ENCODE assay signal across 11 cellular contexts in genomic region chr2:19350678-19351401, GRCh38. TPM values are rescaled to one million over a fixed set of nuclear protein-coding genes. Genes with fewer than 3 reads are reported as not detected.
DNase-seq lines count a peak whose midpoint lies in the region; ATAC-seq, FAIRE-seq and TF ChIP-seq lines count a peak whose summit lies in the region.
"Had no signal": no experiment of that assay in that cellular context is flagged by ENCODE, and none has a peak within 500 bp of the region (broad histone marks: within the 10 kb centered on the region; RNA-seq: fewer than 3 reads in every experiment).

No MANE protein-coding gene starts in this region.

- H3K4me2 ChIP-seq in K562 (ENCODE audit: insufficient read depth, low read length): no peak overlapping the region

- no peak for TF ChIP-seq RAD21 in K562 (CRISPR knock-in tag; conservative IDR thresholded peaks at IDR 0.05 in 1 of 2, IDR thresholded peaks at IDR 0.05 in 1 of 2)

- H3K27me3 Mint-ChIP-seq in naive B cell: peaks cover 56 to 76% (median 64%) of the 10 kb centered on the region in 3 donors

- peak overlapping the region in 1 of 2 experiments; percentile 76; a peak in 2 of 4 replicates for H3K9ac ChIP-seq in K562 (ENCODE audit: insufficient read depth in 1 of 2, low read depth in 2 of 2, low read length in 2 of 2)

- peaks cover 24 to 64% (median 47%) of the 10 kb centered on the region in 3 donors for H3K4me1 Mint-ChIP-seq in naive B cell

- BruUV-seq in K562 (replicated peaks; lab: Mats Ljungman, UMichigan): no TSS peak

- H3K4me1 ChIP-seq in left ventricle myocardium inferior (peaks cover 35% of the 10 kb centered on the region), K562 (replicated peaks in 1 of 2; ENCODE audit: control insufficient read depth in 2 of 2, insufficient read depth in 2 of 2, low read length in 2 of 2) (peaks cover 0 to 17% of the 10 kb centered on the region in 2 experiments; a peak in 3 of 5 replicates), upper lobe of right lung (peaks cover 8% of the 10 kb centered on the region)

- H3K4me3 ChIP-seq in left ventricle myocardium inferior (peak overlapping the region; percentile 57), K562 (peak overlapping the region; percentile 7; the same call in 1 of the 2 replicates), upper lobe of right lung (peak overlapping the region; percentile 6)
- H3K4me3 ChIP-seq: SJSA1 had no signal

- H3K27me3 ChIP-seq in left ventricle myocardium inferior (ENCODE audit: low read depth): peaks cover 53% of the 10 kb centered on the region
- peaks cover 29 to 61% of the 10 kb centered on the region in 2 experiments; a peak in 4 of 5 replicates for H3K27me3 ChIP-seq in K562 (ENCODE audit: control insufficient read depth in 2 of 2, insufficient read depth in 2 of 2, low read length in 2 of 2)
- H3K27me3 ChIP-seq in upper lobe of right lung: peaks cover 50% of the 10 kb centered on the region
- H3K27me3 ChIP-seq: SJSA1 had no signal

- H3K9me1 ChIP-seq in K562 (ENCODE audit: control insufficient read depth, insufficient read depth, low read length): no peaks in the 10 kb centered on the region

- H3K27ac ChIP-seq in left ventricle myocardium inferior (replicated peaks) (peak overlapping the region; percentile 45), K562 (ENCODE audit: extremely low read depth, low read depth, low read length) (no peak overlapping the region), upper lobe of right lung (no peak overlapping the region)
- H3K27ac ChIP-seq: SJSA1 had no signal

- H3K36me3 Mint-ChIP-seq in naive B cell: peaks cover 0 to 6% of the 10 kb centered on the region in 2 donors

- peaks cover 11% of the 10 kb centered on the region; the same call in 2 of the 3 replicates for H3K79me2 ChIP-seq in K562 (ENCODE audit: control insufficient read depth, insufficient read depth, low read length)

- in situ Hi-C loops in K562 (cut with MboI): loop anchor here (10.0 to 25.0 kb wide), 2 partner anchors 514 to 914 kb away; no protein-coding TSS in a partner anchor

- intact Hi-C loops in left ventricle myocardium inferior (cut with micrococcal nuclease): no loop called here
- intact Hi-C loops in Right ventricle myocardium inferior (cut with DNase I): loop anchor here (5.0 to 10.0 kb wide), 2 partner anchors 511 to 916 kb away; no protein-coding TSS in a partner anchor
- intact Hi-C loops in K562 (cut with micrococcal nuclease): no loop called here
- intact Hi-C loops in upper lobe of right lung (cut with DNase I): loop anchor here (10.0 kb wide), 2 partner anchors 514 to 606 kb away; no protein-coding TSS in a partner anchor

- peaks cover 17% of the 10 kb centered on the region for H3K36me3 ChIP-seq in left ventricle myocardium inferior
- no peaks in the 10 kb centered on the region for H3K36me3 ChIP-seq in K562 (ENCODE audit: control insufficient read depth, insufficient read depth, low read length)
- no peaks in the 10 kb centered on the region for H3K36me3 ChIP-seq in upper lobe of right lung

- no peak for DNase-seq in left ventricle myocardium inferior
- DNase-seq in Right ventricle myocardium inferior (ENCODE audit: missing footprints): no peak
- DNase-seq in K562 (ENCODE audit: extremely low read depth in 1 of 4, low spot score in 3 of 4): no peak
- no peak for DNase-seq in naive B cell
- DNase-seq in upper lobe of right lung: no peak
- no peak for DNase-seq in 8988T
- no peak for DNase-seq in NCI-H2081 (lab: John Stamatoyannopoulos, UW)

- no peaks in the 10 kb centered on the region for H3K9me3 ChIP-seq in left ventricle myocardium inferior (replicated peaks)
- no peaks in the 10 kb centered on the region for H3K9me3 ChIP-seq in K562 (replicated peaks; ENCODE audit: control insufficient read depth, insufficient read depth, low read depth, low read length)
- no peaks in the 10 kb centered on the region for H3K9me3 ChIP-seq in upper lobe of right lung
- H3K9me3 ChIP-seq: SJSA1 had no signal

- TF ChIP-seq EP300 in K562 (IDR thresholded peaks at IDR 0.05; ENCODE audit: low read length): no peak

- FAIRE-seq in K562 (lab: Jason Lieb, UNC): no peak
- FAIRE-seq: GM18507 had no signal

- no peak for ATAC-seq in Right ventricle myocardium inferior
- no peak for ATAC-seq in K562
- ATAC-seq in naive B cell (ENCODE audit: low read depth in 2 of 2): no peak
- ATAC-seq in upper lobe of right lung: no peak
- ATAC-seq in GM18907 (IDR thresholded peaks at IDR 0.05; ENCODE audit: unreplicated experiment): no peak
- ATAC-seq: esophagus mucosa had no signal

- H3K4me3 Mint-ChIP-seq in naive B cell: peak overlapping the region; percentile 63 to 89 (median 78)

- 6% methylated on average over 22 of the region's 30 CpGs for WGBS in K562 (ENCODE audit: insufficient coverage, low coverage, missing lambda C conversion rate)

- H3K27ac Mint-ChIP-seq in naive B cell: peak overlapping the region in 2 of 6 donors; percentile 72 to 88

- no peak for TF ChIP-seq POLR2A in K562 (conservative IDR thresholded peaks at IDR 0.05)

- H2AFZ ChIP-seq in K562 (ENCODE audit: low read depth, low read length): no peak overlapping the region

- CTCF ChIA-PET in K562 (lab: Yijun Ruan, JAX; ENCODE audit: low intra/inter-chr PET ratio): interaction anchor here (0.5 to 1.0 kb wide), 3 partner anchors 12 to 830 kb away, joined by 3 to 4 read pairs (median 3); no protein-coding TSS in a partner anchor

- TF ChIP-seq CTCF in left ventricle myocardium inferior (IDR thresholded peaks at IDR 0.05; ENCODE audit: borderline replicate concordance) (no peak), K562 (IDR thresholded peaks at IDR 0.05 in 2 of 3, conservative IDR thresholded peaks at IDR 0.05 in 1 of 3; ENCODE audit: insufficient read depth in 2 of 3, low read depth in 1 of 3, low read length in 3 of 3) (no peak), upper lobe of right lung (IDR thresholded peaks at IDR 0.05) (no peak)

- H3K9me3 Mint-ChIP-seq in naive B cell: peaks cover 0 to 8% (median 4%) of the 10 kb centered on the region in 7 donors

- H4K20me1 ChIP-seq in K562 (replicated peaks; ENCODE audit: control insufficient read depth, insufficient read depth, low read length): 0 out of 2 replicates have a peak, but pooled peaks cover under 1% of the 10 kb centered on the region

- POLR2A ChIA-PET in K562 (lab: Yijun Ruan, JAX): no interaction called here

TF ChIP-seq in K562, 482 proteins besides CTCF, POLR2A, EP300 and RAD21:
- TF ChIP-seq STAT6 (CRISPR knock-in tag; IDR thresholded peaks at IDR 0.05) (no peak), MAZ (CRISPR knock-in tag; conservative IDR thresholded peaks at IDR 0.05 in 1 of 2, IDR thresholded peaks at IDR 0.05 in 1 of 2) (0 out of 4 replicates have a peak, but pooled peaks of 1 of the 2 experiments have one; percentile 16), NRF1 (conservative IDR thresholded peaks at IDR 0.05 in 1 of 2, IDR thresholded peaks at IDR 0.05 in 1 of 2) (0 out of 4 replicates have a peak, but pooled peaks of 1 of the 2 experiments have one; percentile 11)

RNA-seq across cellular contexts. Expression of gene OSR1, which starts 7.6 kb away (rescaled TPM):
- total RNA-seq in left ventricle myocardium inferior: 2.7 TPM
- total RNA-seq in Right ventricle myocardium inferior: 6.3 TPM
- total RNA-seq in K562 (2011; cell fraction: chromatin; rRNA removed; ENCODE audit: low replicate concordance): not detected in 2 replicates
- not detected in 2 replicates for total RNA-seq in K562 (2011; cell fraction: nucleolus; rRNA removed)
- not detected in 2 replicates for total RNA-seq in K562 (2011; cell fraction: nucleoplasm; rRNA removed)
- total RNA-seq in K562 (2014; rRNA removed): not detected in 2 replicates
- not detected in 2 replicates for total RNA-seq in K562 (2014; rRNA removed; fragmentation: Illumina TruSeq; extraction: Trizol)
- not detected in 2 replicates for total RNA-seq in K562 (2015; rRNA removed; fragmentation: Illumina TruSeq; extraction: Trizol)
- not detected in 2 replicates for total RNA-seq in K562 (2021)
- not detected in 2 replicates for polyA plus RNA-seq in K562 (2011; rRNA removed)
- not detected in 2 replicates for polyA plus RNA-seq in K562 (2011; cell fraction: cytosol; rRNA removed)
- not detected in 2 replicates for polyA plus RNA-seq in K562 (2011; cell fraction: nucleus; rRNA removed)
- polyA plus RNA-seq in K562 (2012): 0.03 TPM in 1 of 2 replicates, not detected in the other
- polyA plus RNA-seq in K562 (2014; fragmentation: Illumina TruSeq; extraction: Trizol): not detected in 2 replicates
- polyA plus RNA-seq in K562 (2014; fragmentation: Nextera tagmentation; extraction: Ambion mirVana): not detected
- not detected in 2 replicates for polyA plus RNA-seq in K562 (2014; rRNA removed)
- not detected in 2 replicates for polyA minus RNA-seq in K562 (2011; rRNA and poly(A)+ RNA removed)
- not detected in 2 replicates for polyA minus RNA-seq in K562 (2011; cell fraction: cytosol; rRNA and poly(A)+ RNA removed)
- polyA minus RNA-seq in K562 (2011; cell fraction: nucleus; rRNA and poly(A)+ RNA removed): not detected in 2 replicates
- not detected for polyA plus RNA-seq in naive B cell (ENCODE audit: low read depth in 6 of 6)
- total RNA-seq in upper lobe of right lung: 9.7 TPM

Comparison
In these comparisons a context has a peak if more than half of its experiments do, and no peak if none do; other contexts are left out.
1. intact Hi-C loops: an anchor here in Right ventricle myocardium inferior (5.0 to 10.0 kb wide) and upper lobe of right lung (10.0 kb wide); none called in left ventricle myocardium inferior and K562.
2. H3K4me3 ChIP-seq: peak in every context shown above with its lines; median percentile 57 in left ventricle myocardium inferior; 7 in K562; 6 in upper lobe of right lung.